ENCODE assay signal across 30 cellular contexts in genomic region chr4:33062155-33062554, GRCh38.
"Had no signal": no experiment of that assay in that cellular context is flagged by ENCODE, and none has a peak within 500 bp of the region (broad histone marks: within the 10 kb centered on the region; RNA-seq: fewer than 3 reads in every experiment).

No MANE protein-coding gene starts in this region.

- H3K9me3 ChIP-seq: body of pancreas, colonic mucosa, esophagus squamous epithelium, neutrophil, ovary, spleen, testis, transverse colon had no signal

- H3K4me1 ChIP-seq: body of pancreas, colonic mucosa, esophagus squamous epithelium, spleen, testis, transverse colon had no signal

- DNase-seq: activated CD4-positive, alpha-beta T cell treated with anti-CD3 and anti-CD28 coated beads, Interleukin-2, amount 10 ng/mL, durations not matched to agents 7 days and 5 days; activated CD8-positive, alpha-beta T cell treated with anti-CD3 and anti-CD28 coated beads for 36 hours; activated naive CD8-positive, alpha-beta T cell treated with anti-CD3 and anti-CD28 coated beads, Interleukin-2, amount 50 U/mL, for 24 hours; activated T-cell treated with anti-CD3 and anti-CD28 coated beads, Interleukin-2, amount 50 U/mL, for 48 hours; anterior cingulate cortex; body of pancreas; cerebellar nuclear complex; colonic mucosa; effector CD8-positive, alpha-beta T cell; esophagus squamous epithelium; foreskin melanocyte; mammary epithelial cell; naive B cell; nephron progenitor cell; ovary; spleen; stimulated activated CD4-positive, alpha-beta T cell treated with anti-CD3 and anti-CD28 coated beads, Interleukin-2, amount 100 ng/mL, for 48 hours; stimulated activated naive CD8-positive, alpha-beta T cell treated with anti-CD3 and anti-CD28 coated beads, Interleukin-15, Interleukin-2, amounts not matched to agents 100 U/mL and 50 U/mL, for 24 hours; SW 1271; T-helper 9 cell; testis; transverse colon had no signal

- ATAC-seq: activated CD4-positive, CD25-positive, alpha-beta regulatory T cell treated with anti-CD3 and anti-CD28 coated beads, Interleukin-2, amount 50 U/mL, for 24 hours; activated CD8-positive, alpha-beta T cell treated with anti-CD3 and anti-CD28 coated beads for 36 hours; activated naive CD8-positive, alpha-beta T cell treated with anti-CD3 and anti-CD28 coated beads, Interleukin-2, amount 50 U/mL, for 24 hours; body of pancreas; stimulated activated naive CD8-positive, alpha-beta T cell treated with anti-CD3 and anti-CD28 coated beads, Interleukin-15, Interleukin-2, amounts not matched to agents 100 U/mL and 50 U/mL, for 24 hours had no signal

- H3K27ac ChIP-seq: body of pancreas, colonic mucosa, epithelial cell of prostate, esophagus squamous epithelium, neutrophil, ovary, spleen, testis, transverse colon, VCaP had no signal

- H3K4me3 ChIP-seq: body of pancreas, cardiac muscle cell, colonic mucosa, esophagus squamous epithelium, ovary, spleen, testis, transverse colon had no signal

- H3K36me3 ChIP-seq: cardiac muscle cell, colonic mucosa, esophagus squamous epithelium, neutrophil, ovary, spleen, transverse colon had no signal

- FAIRE-seq: endometrium, islet of Langerhans, TTC549 had no signal

- H3K27me3 ChIP-seq: body of pancreas, cardiac muscle cell, colonic mucosa, esophagus squamous epithelium, neutrophil, ovary, spleen, testis, transverse colon had no signal
